9 cellular contexts compared by ENCODE assay signal in genomic region chr11:44305149-44305642, GRCh38. TPM values are rescaled to one million over a fixed set of nuclear protein-coding genes. Genes with fewer than 3 reads are reported as not detected.
DNase-seq lines count a peak whose midpoint lies in the region; ATAC-seq, FAIRE-seq and TF ChIP-seq lines count a peak whose summit lies in the region.
"Had no signal": no experiment of that assay in that cellular context is flagged by ENCODE, and none has a peak within 500 bp of the region (broad histone marks: within the 10 kb centered on the region; RNA-seq: fewer than 3 reads in every experiment).

No MANE protein-coding gene starts in this region.

- H3K27ac ChIP-seq in hepatocyte (no peak overlapping the region), small intestine (ENCODE audit: low read depth in 1 of 2, low read length in 1 of 2) (no peak overlapping the region)

- H3K36me3 ChIP-seq in hepatocyte (replicated peaks; ENCODE audit: insufficient read depth, low read depth) (no peaks in the 10 kb centered on the region), small intestine (ENCODE audit: control insufficient read depth in 2 of 2, insufficient read depth in 2 of 2, low read length in 2 of 2) (no peaks in the 10 kb centered on the region)

- 12% methylated on average over 13 of the region's 13 CpGs for WGBS in hepatocyte (ENCODE audit: low lambda C conversion rate, missing lambda C conversion rate)
- 3 to 8% (median 6%) methylated on average over 13 of the region's 13 CpGs for WGBS in small intestine, 3 donors

- peak overlapping the region; percentile 39; the same call in 1 of the 2 replicates for H3K4me3 ChIP-seq in GM08714 (ENCODE audit: low read length)
- H3K4me3 ChIP-seq in WI38 (ENCODE audit: low read depth, low read length) = peak overlapping the region; percentile 40
- peak overlapping the region; percentile 31 for H3K4me3 ChIP-seq in hepatocyte
- H3K4me3 ChIP-seq in small intestine (ENCODE audit: low read depth in 1 of 2, low read length in 2 of 2) = peak overlapping the region; percentile 37 to 67

- H4K20me1 ChIP-seq in hepatocyte (ENCODE audit: insufficient read depth, poor library complexity, severe bottlenecking) = no peaks in the 10 kb centered on the region

- peak overlapping the region; percentile 92 for H3K4me2 ChIP-seq in hepatocyte

- H3K9me3 ChIP-seq in hepatocyte (ENCODE audit: low read depth) (no peaks in the 10 kb centered on the region), small intestine (ENCODE audit: control insufficient read depth, low read depth) (no peaks in the 10 kb centered on the region)

- FAIRE-seq in small intestine (lab: Jason Lieb, UNC) = no peak

- H3K27me3 ChIP-seq in hepatocyte (peaks cover 99% of the 10 kb centered on the region), small intestine (ENCODE audit: control insufficient read depth in 2 of 2, insufficient read depth in 2 of 2, low read length in 2 of 2) (peaks cover 26 to 70% of the 10 kb centered on the region in 2 donors)

- H2AFZ ChIP-seq in hepatocyte = peak overlapping the region; percentile 78

- H3K79me2 ChIP-seq in hepatocyte = no peaks in the 10 kb centered on the region

- no peaks in the 10 kb centered on the region for H3K9me2 ChIP-seq in hepatocyte (replicated peaks; ENCODE audit: insufficient read depth)

- H3K4me1 ChIP-seq in hepatocyte (ENCODE audit: insufficient read depth) (peaks cover 27% of the 10 kb centered on the region), small intestine (ENCODE audit: control insufficient read depth in 2 of 2, insufficient read depth in 1 of 2, low read depth in 1 of 2, low read length in 1 of 2) (peaks cover 0 to 3% of the 10 kb centered on the region in 2 donors)

- TF ChIP-seq CTCF in WI38 (IDR thresholded peaks at IDR 0.05; ENCODE audit: low read depth, low read length) = no peak
- TF ChIP-seq CTCF in hepatocyte (IDR thresholded peaks at IDR 0.05; ENCODE audit: poor library complexity) = no peak

- ATAC-seq in GM21423 (IDR thresholded peaks at IDR 0.05; ENCODE audit: unreplicated experiment) (no peak), HG03378 (IDR thresholded peaks at IDR 0.05; ENCODE audit: unreplicated experiment) (no peak), HG03571 (IDR thresholded peaks at IDR 0.05; ENCODE audit: unreplicated experiment) (no peak)

- DNase-seq in hepatocyte (ENCODE audit: low spot score) = no peak
- no peak for DNase-seq in small intestine
- no peak for DNase-seq in NOMO-1 treated with DMSO at 0.1 percent for 48 hours (lab: John Stamatoyannopoulos, UW; ENCODE audit: unreplicated experiment)
- DNase-seq: NCI-H748 treated with DMSO at 0.1 percent for 48 hours had no signal

RNA-seq across cellular contexts. Expression of gene ALX4, which starts 4.7 kb away (rescaled TPM):
- total RNA-seq in hepatocyte = 2.9 and 3.8 TPM in 2 replicates
- 1.3 and 1.9 TPM in 2 replicates for polyA plus RNA-seq in hepatocyte
- not detected for polyA plus RNA-seq in small intestine
